26 cellular contexts compared by ENCODE assay signal in genomic region chr2:174893018-174893417, GRCh38.
DNase-seq lines count a peak whose midpoint lies in the region; ATAC-seq, FAIRE-seq and TF ChIP-seq lines count a peak whose summit lies in the region.
"Had no signal": no experiment of that assay in that cellular context is flagged by ENCODE, and none has a peak within 500 bp of the region (broad histone marks: within the 10 kb centered on the region; RNA-seq: fewer than 3 reads in every experiment).

No MANE protein-coding gene starts in this region.

- TF ChIP-seq POLR2A in HepG2 (IDR thresholded peaks at IDR 0.05; ENCODE audit: insufficient read depth in 1 of 2, low read depth in 2 of 2, low read length in 2 of 2) (no peak), right lobe of liver (IDR thresholded peaks at IDR 0.05) (no peak)

- no peaks in the 10 kb centered on the region for H3K36me3 ChIP-seq in HepG2 (replicated peaks in 1 of 2; ENCODE audit: control insufficient read depth in 1 of 2, insufficient read depth in 2 of 2, low read length in 2 of 2)
- no peaks in the 10 kb centered on the region for H3K36me3 ChIP-seq in right lobe of liver
- H3K36me3 ChIP-seq in neural progenitor cell, result peaks cover 5% of the 10 kb centered on the region
- no peaks in the 10 kb centered on the region for H3K36me3 ChIP-seq in Karpas-422 (ENCODE audit: insufficient read depth, low read length)
- H3K36me3 ChIP-seq: BE2C; BLaER1 treated with 17β-estradiol and CSF1 and Interleukin-3, amounts not matched to agents 10 nM and 100 nM had no signal

- H3K27me3 ChIP-seq in HepG2 (ENCODE audit: control insufficient read depth in 1 of 2, insufficient read depth in 2 of 2, low read length in 2 of 2) (no peaks in the 10 kb centered on the region), right lobe of liver (no peaks in the 10 kb centered on the region), neural progenitor cell (no peaks in the 10 kb centered on the region), Karpas-422 (ENCODE audit: low read length) (no peaks in the 10 kb centered on the region)
- H3K27me3 ChIP-seq: BE2C; BLaER1 treated with 17β-estradiol and CSF1 and Interleukin-3, amounts not matched to agents 10 nM and 100 nM had no signal

- CTCF ChIA-PET in HepG2 (lab: Yijun Ruan, JAX; ENCODE audit: low intra/inter-chr PET ratio, low total read pairs), result no interaction called here

- ATAC-seq in HepG2 (no peak), right lobe of liver (no peak)
- ATAC-seq: A549, GM12878, HCT116 had no signal

- TF ChIP-seq RAD21 in HepG2 (CRISPR knock-in tag; IDR thresholded peaks at IDR 0.05), result no peak

- TF ChIP-seq CTCF in HepG2 (CRISPR knock-in tag; IDR thresholded peaks at IDR 0.05) (no peak), right lobe of liver (IDR thresholded peaks at IDR 0.05) (no peak), neural progenitor cell (IDR thresholded peaks at IDR 0.05) (no peak)

- H3K4me1 Mint-ChIP-seq in neural progenitor cell, result peaks cover 3% of the 10 kb centered on the region
- H3K4me1 Mint-ChIP-seq: CD14-positive monocyte; CD8-positive, alpha-beta memory T cell had no signal

- H3F3A ChIP-seq in neural progenitor cell (ENCODE audit: low read depth), result peaks cover 6% of the 10 kb centered on the region

- POLR2A ChIA-PET in HepG2 (lab: Yijun Ruan, JAX), result no interaction called here

- no peak for DNase-seq in HepG2 (ENCODE audit: low spot score)
- DNase-seq in right lobe of liver, result no peak
- no peak for DNase-seq in neural progenitor cell (ENCODE audit: low spot score)
- no peak for DNase-seq in NCI-H2029 (lab: John Stamatoyannopoulos, UW)
- DNase-seq in Karpas-422, result no peak
- DNase-seq: 8988T; ACHN; AML-193; BE2C; CD4-positive, alpha-beta T cell; CD8-positive, alpha-beta memory T cell; DMS 273 treated with DMSO at 0.1 percent for 48 hours; DMS79; EL; GDM1; GM23248; H7; HFFc6 had no signal

- intact Hi-C loops in HepG2 (cut with micrococcal nuclease; ENCODE audit: unreplicated experiment) (no loop called here), right lobe of liver (cut with DNase I) (no loop called here)

- peaks cover 30% of the 10 kb centered on the region for H3K36me3 Mint-ChIP-seq in neural progenitor cell
- H3K36me3 Mint-ChIP-seq: CD14-positive monocyte; CD8-positive, alpha-beta memory T cell had no signal

- H3K4me3 Mint-ChIP-seq in neural progenitor cell, result no peak overlapping the region
- H3K4me3 Mint-ChIP-seq: CD14-positive monocyte; CD4-positive, alpha-beta T cell; CD8-positive, alpha-beta memory T cell; HFFc6 had no signal

- H2AFZ ChIP-seq in HepG2 (ENCODE audit: low read length), result no peak overlapping the region
- no peak overlapping the region for H2AFZ ChIP-seq in neural progenitor cell (replicated peaks)
- H2AFZ ChIP-seq in Karpas-422 (ENCODE audit: low read length), result no peak overlapping the region
- H2AFZ ChIP-seq: GM23248 had no signal

- peaks cover 6% of the 10 kb centered on the region for H3K9me3 Mint-ChIP-seq in neural progenitor cell
- H3K9me3 Mint-ChIP-seq: CD4-positive, alpha-beta T cell; HFFc6 had no signal

- H3K4me3 ChIP-seq in HepG2 (replicated peaks in 1 of 3; ENCODE audit: insufficient read depth in 1 of 3, low read depth in 2 of 3, low read length in 3 of 3), result no peak overlapping the region
- no peak overlapping the region for H3K4me3 ChIP-seq in right lobe of liver
- H3K4me3 ChIP-seq in neural progenitor cell, result no peak overlapping the region
- no peak overlapping the region for H3K4me3 ChIP-seq in Karpas-422 (ENCODE audit: low read length)
- H3K4me3 ChIP-seq: A549; BLaER1 treated with 17β-estradiol and CSF1 and Interleukin-3, amounts not matched to agents 10 nM and 100 nM; GM12878; GM23248 had no signal

- 17% methylated on average over 1 of the region's 1 CpG for WGBS in HepG2 (ENCODE audit: low lambda C conversion rate)
- 80% methylated on average over 1 of the region's 1 CpG for WGBS in right lobe of liver (ENCODE audit: insufficient coverage, low coverage, low lambda C conversion rate, missing lambda C conversion rate)

- H3K9ac ChIP-seq in HepG2 (ENCODE audit: insufficient read depth, low read depth, low read length) (no peak overlapping the region), neural progenitor cell (no peak overlapping the region), Karpas-422 (ENCODE audit: low read length) (no peak overlapping the region)
- H3K9ac ChIP-seq: BLaER1 treated with 17β-estradiol and CSF1 and Interleukin-3, amounts not matched to agents 10 nM and 100 nM; GM23248 had no signal

- no peaks in the 10 kb centered on the region for H3K4me1 ChIP-seq in HepG2 (ENCODE audit: insufficient read depth, low read length)
- H3K4me1 ChIP-seq in right lobe of liver, result no peaks in the 10 kb centered on the region
- peaks cover 16% of the 10 kb centered on the region for H3K4me1 ChIP-seq in neural progenitor cell
- H3K4me1 ChIP-seq in Karpas-422 (ENCODE audit: low read length), result no peaks in the 10 kb centered on the region
- H3K4me1 ChIP-seq: A549; BLaER1 treated with 17β-estradiol and CSF1 and Interleukin-3, amounts not matched to agents 10 nM and 100 nM had no signal

- TF ChIP-seq EP300 in HepG2 (IDR thresholded peaks at IDR 0.05; ENCODE audit: low read depth in 2 of 2, low read length in 2 of 2), result no peak
- TF ChIP-seq EP300 in HepG2 (CRISPR knock-in tag; IDR thresholded peaks at IDR 0.05; ENCODE audit: borderline replicate concordance), result no peak

- H3K9me3 ChIP-seq in HepG2 (ENCODE audit: low read length), result no peaks in the 10 kb centered on the region
- no peaks in the 10 kb centered on the region for H3K9me3 ChIP-seq in right lobe of liver
- no peaks in the 10 kb centered on the region for H3K9me3 ChIP-seq in neural progenitor cell (ENCODE audit: low read depth)
- H3K9me3 ChIP-seq in Karpas-422 (ENCODE audit: low read length), result no peaks in the 10 kb centered on the region
- H3K9me3 ChIP-seq: A549; BE2C; BLaER1 treated with 17β-estradiol and CSF1 and Interleukin-3, amounts not matched to agents 10 nM and 100 nM had no signal

- no peaks in the 10 kb centered on the region for H3K79me2 ChIP-seq in HepG2 (ENCODE audit: insufficient read depth, low read length)
- peaks cover 23% of the 10 kb centered on the region for H3K79me2 ChIP-seq in neural progenitor cell (ENCODE audit: low read depth)
- H3K79me2 ChIP-seq in Karpas-422 (ENCODE audit: low read length), result no peaks in the 10 kb centered on the region

- H3K27ac ChIP-seq in HepG2 (ENCODE audit: extremely low read length, insufficient read depth, low read length) (no peak overlapping the region), right lobe of liver (no peak overlapping the region), neural progenitor cell (peak overlapping the region; percentile 32), Karpas-422 (ENCODE audit: low read length) (no peak overlapping the region)
- H3K27ac ChIP-seq: A549; BLaER1 treated with 17β-estradiol and CSF1 and Interleukin-3, amounts not matched to agents 10 nM and 100 nM; GM23248 had no signal

- H3K27ac Mint-ChIP-seq in neural progenitor cell, result no peak overlapping the region
- H3K27ac Mint-ChIP-seq: CD14-positive monocyte; CD4-positive, alpha-beta T cell; HFFc6 had no signal

- H3K27me3 Mint-ChIP-seq in neural progenitor cell (ENCODE audit: insufficient read depth, low read depth), result peaks cover 2% of the 10 kb centered on the region
- H3K27me3 Mint-ChIP-seq: CD4-positive, alpha-beta T cell had no signal

- H3K4me2 ChIP-seq in HepG2 (ENCODE audit: low read depth, low read length), result no peak overlapping the region
- H3K4me2 ChIP-seq in neural progenitor cell, result no peak overlapping the region
- no peak overlapping the region for H3K4me2 ChIP-seq in Karpas-422 (ENCODE audit: low read depth, low read length, poor library complexity, severe bottlenecking)
- H3K4me2 ChIP-seq: A549; BLaER1 treated with 17β-estradiol and CSF1 and Interleukin-3, amounts not matched to agents 10 nM and 100 nM had no signal

- no TSS peak for BruUV-seq in HepG2 (replicated peaks; lab: Mats Ljungman, UMichigan)

- H3K9me2 ChIP-seq in Karpas-422 (replicated peaks; ENCODE audit: insufficient read depth, low read length), result no peaks in the 10 kb centered on the region

- H4K20me1 ChIP-seq in HepG2 (ENCODE audit: insufficient read depth, low read length) (no peaks in the 10 kb centered on the region), neural progenitor cell (ENCODE audit: low read depth) (no peaks in the 10 kb centered on the region), Karpas-422 (ENCODE audit: insufficient read depth, low read depth, low read length) (no peaks in the 10 kb centered on the region)
- H4K20me1 ChIP-seq: BLaER1 treated with 17β-estradiol and CSF1 and Interleukin-3, amounts not matched to agents 10 nM and 100 nM had no signal

- in situ Hi-C loops in HepG2 (cut with HindIII; ENCODE audit: extremely low pct_ligation_motif_present, low pct_unique_long_range_greater_than_20kb), result no loop called here

- FAIRE-seq in HepG2 (lab: Jason Lieb, UNC) (no peak), colon (lab: Jason Lieb, UNC) (peak; percentile 10)
- FAIRE-seq: A549, GM12878, GM19239, H1 had no signal

TF ChIP-seq in HepG2, 621 proteins besides CTCF, POLR2A, EP300 and RAD21:
- TF ChIP-seq ZNF691 (CRISPR knock-in tag; IDR thresholded peaks at IDR 0.05; ENCODE audit: borderline replicate concordance, low read depth), result no peak
- peak; percentile 93 for TF ChIP-seq ATF7 (IDR thresholded peaks at IDR 0.05)
- no peak for TF ChIP-seq ATF7 (CRISPR knock-in tag; IDR thresholded peaks at IDR 0.05)
- no peak for TF ChIP-seq HHEX (CRISPR knock-in tag; IDR thresholded peaks at IDR 0.05)
- no peak for TF ChIP-seq ZNF569 (CRISPR knock-in tag; IDR thresholded peaks at IDR 0.05; ENCODE audit: borderline replicate concordance)
